In the genomic region with DNA sequence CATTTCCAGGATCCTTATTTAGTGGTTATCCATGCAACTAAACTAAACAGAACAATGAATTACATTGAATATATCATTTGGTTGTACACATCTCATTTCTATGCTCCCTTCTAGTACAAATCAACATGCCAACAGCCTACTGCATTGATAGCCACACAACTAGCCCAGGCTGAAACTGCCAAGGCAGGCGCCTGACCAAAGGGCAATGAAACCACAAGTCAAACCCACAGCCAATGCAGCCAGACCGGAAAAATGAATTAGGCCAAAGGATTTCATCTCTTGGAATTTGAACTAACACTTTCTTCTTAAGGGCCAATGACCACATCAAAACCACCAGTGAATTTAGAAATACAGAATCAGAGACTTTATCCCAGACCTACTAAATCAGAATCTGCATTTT, we compare ENCODE assay signal across 27 cellular contexts.
DNase-seq lines count a peak whose midpoint lies in the region; ATAC-seq, FAIRE-seq and TF ChIP-seq lines count a peak whose summit lies in the region.
"Had no signal": no experiment of that assay in that cellular context is flagged by ENCODE, and none has a peak within 500 bp of the region (broad histone marks: within the 10 kb centered on the region; RNA-seq: fewer than 3 reads in every experiment).

No MANE protein-coding gene starts in this region.

- no peaks in the 10 kb centered on the region for H3K4me1 ChIP-seq in GM12878 (ENCODE audit: control insufficient read depth, insufficient read depth, low read length)
- H3K4me1 ChIP-seq: BLaER1, esophagus squamous epithelium, gastroesophageal sphincter had no signal

- in situ Hi-C loops in GM12878 (cut with MboI), result no loop called here

- no peaks in the 10 kb centered on the region for H3K79me2 ChIP-seq in GM12878 (ENCODE audit: control insufficient read depth, insufficient read depth, low read length)

- RAD21 ChIA-PET in GM12878 (lab: Charles Lee; ENCODE audit: unreplicated experiment), result interaction anchor here (1.4 kb wide), 1 partner anchor 186 kb away, joined by 4 read pairs; no protein-coding TSS in a partner anchor

- H3K9ac ChIP-seq in GM12878 (ENCODE audit: control insufficient read depth, insufficient read depth, low read length), result no peak overlapping the region
- H3K9ac ChIP-seq: BLaER1 had no signal

- ATAC-seq in GM12878, result peak; percentile 29; the same call in 1 of the 3 replicates
- no peak for ATAC-seq in left ventricle myocardium superior
- no peak for ATAC-seq in HG02763 (IDR thresholded peaks at IDR 0.05; ENCODE audit: unreplicated experiment)
- no peak for ATAC-seq in HG02571 (IDR thresholded peaks at IDR 0.05; ENCODE audit: unreplicated experiment)
- ATAC-seq: gastroesophageal sphincter, K562, PC-3 had no signal

- no peak overlapping the region for H2AFZ ChIP-seq in GM12878 (ENCODE audit: control insufficient read depth, low read depth, low read length)

- H3K4me1 Mint-ChIP-seq in Calu3 (ENCODE audit: low read depth, unreplicated experiment), result peaks cover 10% of the 10 kb centered on the region
- H3K4me1 Mint-ChIP-seq: activated CD4-positive, alpha-beta T cell treated with anti-CD3 and anti-CD28 coated beads, Interleukin-2, amount 10 ng/mL, durations not matched to agents 7 days and 5 days; memory B cell had no signal

- H3K4me3 Mint-ChIP-seq in Calu3 (ENCODE audit: low read depth, unreplicated experiment), result no peak overlapping the region
- H3K4me3 Mint-ChIP-seq: activated CD4-positive, alpha-beta T cell treated with anti-CD3 and anti-CD28 coated beads, Interleukin-2, amount 10 ng/mL, durations not matched to agents 7 days and 5 days; memory B cell; stimulated activated naive CD8-positive, alpha-beta T cell treated with anti-CD3 and anti-CD28 coated beads, Interleukin-15, Interleukin-2, amounts not matched to agents 100 ng/mL and 50 ng/mL, for 24 hours; T-helper 1 cell treated with Interleukin-12 subunit alpha and Interleukin-12 subunit beta and Interleukin-4 antibody, amounts not matched to agents 30 μg/mL and 1 μg/mL, for 36 hours; type B pancreatic cell had no signal

- WGBS in GM12878 (ENCODE audit: insufficient coverage, insufficient replicate concordance, low lambda C conversion rate, missing lambda C conversion rate), result 23% methylated on average over 2 of the region's 2 CpGs

- H3K27ac ChIP-seq in GM12878 (ENCODE audit: control insufficient read depth, insufficient read depth), result no peak overlapping the region
- H3K27ac ChIP-seq: BLaER1, brain microvascular endothelial cell, coronary artery, esophagus squamous epithelium, gastroesophageal sphincter had no signal

- POLR2A ChIA-PET in GM12878 (lab: Charles Lee), result no interaction called here

- no peak for TF ChIP-seq EP300 in GM12878 (IDR thresholded peaks at IDR 0.05; ENCODE audit: borderline replicate concordance in 1 of 2, control insufficient read depth in 1 of 2, low read depth in 2 of 2, low read length in 2 of 2)

- no peaks in the 10 kb centered on the region; the same call in 2 of the 3 replicates for H3K9me3 ChIP-seq in GM12878 (replicated peaks; ENCODE audit: control insufficient read depth, insufficient read depth, low read length)
- H3K9me3 ChIP-seq: esophagus squamous epithelium had no signal

- no peak for FAIRE-seq in GM12878 (lab: Jason Lieb, UNC)
- FAIRE-seq: H54, K562, kidney had no signal

- no peak for TF ChIP-seq RAD21 in GM12878 (IDR thresholded peaks at IDR 0.05; ENCODE audit: insufficient read depth, low read depth, low read length)

- H3K27me3 ChIP-seq in GM12878 (replicated peaks in 1 of 2; ENCODE audit: control insufficient read depth in 2 of 2, insufficient read depth in 2 of 2, low read length in 1 of 2), result no peaks in the 10 kb centered on the region
- H3K27me3 ChIP-seq: BLaER1, brain microvascular endothelial cell, esophagus squamous epithelium, gastroesophageal sphincter had no signal

- DNase-seq in Calu3, result peak; percentile 43
- DNase-seq in NCI-H2081 treated with DMSO at 0.1 percent for 48 hours (lab: John Stamatoyannopoulos, UW), result peak; percentile 30
- no peak for DNase-seq in GM12878 (ENCODE audit: low read depth, low spot score)
- peak; percentile 20 for DNase-seq in non-pigmented ciliary epithelial cell (ENCODE audit: low read depth)
- no peak for DNase-seq in left ventricle myocardium superior
- no peak for DNase-seq in SIG-M5 treated with dmso at 0.1 percent for 504 hours (lab: John Stamatoyannopoulos, UW; ENCODE audit: unreplicated experiment)
- DNase-seq: ACHN; activated CD4-positive, alpha-beta T cell treated with anti-CD3 and anti-CD28 coated beads, Interleukin-2, amount 10 ng/mL, durations not matched to agents 7 days and 5 days; brain microvascular endothelial cell; esophagus squamous epithelium; kidney; NCI-H1694; NCI-H82; occipital lobe; PC-3; SIG-M5 had no signal

- no peak overlapping the region for H3K27ac Mint-ChIP-seq in Calu3 (ENCODE audit: unreplicated experiment)
- H3K27ac Mint-ChIP-seq: activated CD4-positive, alpha-beta T cell treated with anti-CD3 and anti-CD28 coated beads, Interleukin-2, amount 10 ng/mL, durations not matched to agents 7 days and 5 days; memory B cell; stimulated activated naive CD8-positive, alpha-beta T cell treated with anti-CD3 and anti-CD28 coated beads, Interleukin-15, Interleukin-2, amounts not matched to agents 100 ng/mL and 50 ng/mL, for 24 hours; T-helper 1 cell treated with Interleukin-12 subunit alpha and Interleukin-12 subunit beta and Interleukin-4 antibody, amounts not matched to agents 30 μg/mL and 1 μg/mL, for 36 hours; type B pancreatic cell had no signal

- no peak overlapping the region for H3K4me2 ChIP-seq in GM12878 (ENCODE audit: control insufficient read depth, insufficient read depth)
- H3K4me2 ChIP-seq: BLaER1 had no signal

- TF ChIP-seq CTCF in Calu3 (IDR thresholded peaks at IDR 0.05; ENCODE audit: unreplicated experiment), result no peak
- no peak for TF ChIP-seq CTCF in GM12878 (IDR thresholded peaks at IDR 0.05 in 2 of 3, conservative IDR thresholded peaks at IDR 0.05 in 1 of 3; ENCODE audit: control insufficient read depth in 2 of 3, extremely low read depth in 1 of 3, insufficient read depth in 1 of 3, low read depth in 3 of 3, low read length in 3 of 3)

- TF ChIP-seq POLR2A in GM12878 (IDR thresholded peaks at IDR 0.05; ENCODE audit: low read depth, low read length), result no peak

- intact Hi-C loops in Calu3 (cut with micrococcal nuclease; ENCODE audit: unreplicated experiment) (no loop called here), GM12878 (cut with micrococcal nuclease; ENCODE audit: unreplicated experiment) (no loop called here), left ventricle myocardium superior (cut with micrococcal nuclease) (no loop called here)

- no peak overlapping the region for H3K4me3 ChIP-seq in GM12878
- H3K4me3 ChIP-seq: BLaER1, coronary artery, esophagus squamous epithelium, gastroesophageal sphincter, K562 had no signal

- no TSS peak for BruUV-seq in Calu3 (replicated peaks; lab: Mats Ljungman, UMichigan)
- BruUV-seq in GM12878 (replicated peaks; lab: Mats Ljungman, UMichigan), result no TSS peak

- no peaks in the 10 kb centered on the region for H4K20me1 ChIP-seq in GM12878 (ENCODE audit: control insufficient read depth, insufficient read depth)
- H4K20me1 ChIP-seq: BLaER1 had no signal

- no peaks in the 10 kb centered on the region for H3K27me3 Mint-ChIP-seq in Calu3 (ENCODE audit: unreplicated experiment)
- H3K27me3 Mint-ChIP-seq: activated CD4-positive, alpha-beta T cell treated with anti-CD3 and anti-CD28 coated beads, Interleukin-2, amount 10 ng/mL, durations not matched to agents 7 days and 5 days; memory B cell; stimulated activated naive CD8-positive, alpha-beta T cell treated with anti-CD3 and anti-CD28 coated beads, Interleukin-15, Interleukin-2, amounts not matched to agents 100 ng/mL and 50 ng/mL, for 24 hours; type B pancreatic cell had no signal

- SMC1A ChIA-PET in GM12878 (lab: Charles Lee; ENCODE audit: uncharacterized antibody, unreplicated experiment), result interaction anchor here (1.0 to 1.1 kb wide), 2 partner anchors 11 to 70 kb away, joined by 3 read pairs; no protein-coding TSS in a partner anchor

- CTCF ChIA-PET in Calu3 (lab: Charles Lee) (interaction anchor here (0.7 kb wide), 2 partner anchors 207 to 288 kb away, joined by 3 to 4 read pairs; no protein-coding TSS in a partner anchor), GM12878 (lab: Yijun Ruan, JAX) (no interaction called here)

- no peaks in the 10 kb centered on the region for H3K36me3 Mint-ChIP-seq in Calu3 (ENCODE audit: insufficient read depth, unreplicated experiment)
- H3K36me3 Mint-ChIP-seq: memory B cell, type B pancreatic cell had no signal

- H3K36me3 ChIP-seq in GM12878 (ENCODE audit: control insufficient read depth in 2 of 2, insufficient read depth in 2 of 2, low read length in 1 of 2), result no peaks in the 10 kb centered on the region
- H3K36me3 ChIP-seq: BLaER1, brain microvascular endothelial cell, esophagus squamous epithelium, gastroesophageal sphincter had no signal

- no peaks in the 10 kb centered on the region for H3K9me3 Mint-ChIP-seq in Calu3 (ENCODE audit: low read depth, unreplicated experiment)
- H3K9me3 Mint-ChIP-seq: stimulated activated naive CD8-positive, alpha-beta T cell treated with anti-CD3 and anti-CD28 coated beads, Interleukin-15, Interleukin-2, amounts not matched to agents 100 ng/mL and 50 ng/mL, for 24 hours; T-helper 1 cell treated with Interleukin-12 subunit alpha and Interleukin-12 subunit beta and Interleukin-4 antibody, amounts not matched to agents 30 μg/mL and 1 μg/mL, for 36 hours; type B pancreatic cell had no signal

TF ChIP-seq in GM12878, 131 proteins besides CTCF, POLR2A, EP300 and RAD21 (continues in another document):
- TF ChIP-seq NFIC (IDR thresholded peaks at IDR 0.05; ENCODE audit: low read depth, low read length) (no peak), SIN3A (IDR thresholded peaks at IDR 0.05; ENCODE audit: low read depth, low read length) (no peak), BRCA1 (IDR thresholded peaks at IDR 0.05; ENCODE audit: low read depth, low read length) (no peak)
- TF ChIP-seq, protein P1, sequence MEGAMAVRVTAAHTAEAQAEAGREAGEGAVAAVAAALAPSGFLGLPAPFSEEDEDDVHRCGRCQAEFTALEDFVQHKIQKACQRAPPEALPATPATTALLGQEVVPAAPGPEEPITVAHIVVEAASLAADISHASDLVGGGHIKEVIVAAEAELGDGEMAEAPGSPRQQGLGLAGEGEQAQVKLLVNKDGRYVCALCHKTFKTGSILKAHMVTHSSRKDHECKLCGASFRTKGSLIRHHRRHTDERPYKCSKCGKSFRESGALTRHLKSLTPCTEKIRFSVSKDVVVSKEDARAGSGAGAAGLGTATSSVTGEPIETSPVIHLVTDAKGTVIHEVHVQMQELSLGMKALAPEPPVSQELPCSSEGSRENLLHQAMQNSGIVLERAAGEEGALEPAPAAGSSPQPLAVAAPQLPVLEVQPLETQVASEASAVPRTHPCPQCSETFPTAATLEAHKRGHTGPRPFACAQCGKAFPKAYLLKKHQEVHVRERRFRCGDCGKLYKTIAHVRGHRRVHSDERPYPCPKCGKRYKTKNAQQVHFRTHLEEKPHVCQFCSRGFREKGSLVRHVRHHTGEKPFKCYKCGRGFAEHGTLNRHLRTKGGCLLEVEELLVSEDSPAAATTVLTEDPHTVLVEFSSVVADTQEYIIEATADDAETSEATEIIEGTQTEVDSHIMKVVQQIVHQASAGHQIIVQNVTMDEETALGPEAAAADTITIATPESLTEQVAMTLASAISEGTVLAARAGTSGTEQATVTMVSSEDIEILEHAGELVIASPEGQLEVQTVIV (IDR thresholded peaks at IDR 0.05; ENCODE audit: borderline replicate concordance, partially characterized antibody), result no peak

Comparison
In these comparisons a context has a peak if more than half of its experiments do, and no peak if none do; other contexts are left out.
1. DNase-seq: peak in Calu3 (single experiment), NCI-H2081 treated with DMSO at 0.1 percent for 48 hours (single experiment) and non-pigmented ciliary epithelial cell (single experiment); none in GM12878 (single experiment), left ventricle myocardium superior (single experiment) and SIG-M5 treated with dmso at 0.1 percent for 504 hours (single experiment).